In genomic region chr15:75699961-75700874, GRCh38 we compare ENCODE assay signal across 8 cellular contexts. TPM values are rescaled to one million over a fixed set of nuclear protein-coding genes. Genes with fewer than 3 reads are reported as not detected.
DNase-seq lines count a peak whose midpoint lies in the region; ATAC-seq and TF ChIP-seq lines count a peak whose summit lies in the region.
"Not testable (repeated sequence)": the region's sequence is repeated elsewhere in the genome, so short reads cannot be mapped to it uniquely, and the experiment has no call there.

No MANE protein-coding gene starts in this region.

- H3K27ac Mint-ChIP-seq in naive thymus-derived CD4-positive, alpha-beta T cell = not testable (repeated sequence)

- not testable (repeated sequence) for H3K9ac ChIP-seq in Karpas-422 (ENCODE audit: low read length)

- H3K36me3 Mint-ChIP-seq in naive thymus-derived CD4-positive, alpha-beta T cell = not testable (repeated sequence)

- H3K27me3 ChIP-seq in Karpas-422 (ENCODE audit: low read length); RWPE2 (ENCODE audit: insufficient read depth, poor library complexity, severe bottlenecking); naive thymus-derived CD4-positive, alpha-beta T cell (ENCODE audit: control insufficient read depth in 2 of 2, insufficient read depth in 2 of 2, low read length in 2 of 2); tibial artery: not testable (repeated sequence)

- POLR2A ChIA-PET in naive thymus-derived CD4-positive, alpha-beta T cell (lab: Charles Lee) = not testable (repeated sequence)

- CTCF ChIA-PET in naive thymus-derived CD4-positive, alpha-beta T cell (lab: Charles Lee) = not testable (repeated sequence)

- H3K9me2 ChIP-seq in Karpas-422 (replicated peaks; ENCODE audit: insufficient read depth, low read length) = not testable (repeated sequence)

- not testable (repeated sequence) for TF ChIP-seq CTCF in RWPE2 (IDR thresholded peaks at IDR 0.05; ENCODE audit: poor library complexity, severe bottlenecking); tibial artery (IDR thresholded peaks at IDR 0.05)

- not testable (repeated sequence) for H3K9me3 Mint-ChIP-seq in naive thymus-derived CD4-positive, alpha-beta T cell

- H3K9me3 ChIP-seq in Karpas-422 (ENCODE audit: low read length); RWPE2 (ENCODE audit: severe bottlenecking); naive thymus-derived CD4-positive, alpha-beta T cell (ENCODE audit: control insufficient read depth in 2 of 3, low read length in 3 of 3); tibial artery: not testable (repeated sequence)

- ATAC-seq in GM21825 (IDR thresholded peaks at IDR 0.05; ENCODE audit: unreplicated experiment) (peak; percentile 35), RWPE2 (ENCODE audit: low read depth) (peak; percentile 41)
- ATAC-seq in naive thymus-derived CD4-positive, alpha-beta T cell = peak; percentile 75

- H3K4me2 ChIP-seq in Karpas-422 (ENCODE audit: low read depth, low read length, poor library complexity, severe bottlenecking) = not testable (repeated sequence)

- DNase-seq in GDM1 (lab: John Stamatoyannopoulos, UW) (peak; percentile 17), Karpas-422 (peak; percentile 49), astrocyte of the hippocampus (ENCODE audit: low read depth, low spot score) (peak; percentile 76), glomerular visceral epithelial cell (ENCODE audit: extremely low spot score) (peak; percentile 68), tibial artery (peak; percentile 82 to 91)
- DNase-seq in RWPE2 (ENCODE audit: low spot score); naive thymus-derived CD4-positive, alpha-beta T cell: not testable (repeated sequence)

- not testable (repeated sequence) for H3K4me3 Mint-ChIP-seq in naive thymus-derived CD4-positive, alpha-beta T cell

- H3K4me1 Mint-ChIP-seq in naive thymus-derived CD4-positive, alpha-beta T cell = peaks cover under 1 to 13% (median 2%) of the 10 kb centered on the region in 7 donors

- not testable (repeated sequence) for H4K20me1 ChIP-seq in Karpas-422 (ENCODE audit: insufficient read depth, low read depth, low read length)

- not testable (repeated sequence) for H3K27ac ChIP-seq in Karpas-422 (ENCODE audit: low read length); RWPE2 (ENCODE audit: poor library complexity, severe bottlenecking); naive thymus-derived CD4-positive, alpha-beta T cell (ENCODE audit: low read depth, low read length)
- peak overlapping the region; percentile 93 to 96 for H3K27ac ChIP-seq in tibial artery

- H3K27me3 Mint-ChIP-seq in naive thymus-derived CD4-positive, alpha-beta T cell = not testable (repeated sequence)

- H3K4me1 ChIP-seq in Karpas-422 (ENCODE audit: low read length); naive thymus-derived CD4-positive, alpha-beta T cell (ENCODE audit: control insufficient read depth in 2 of 2, insufficient read depth in 2 of 2, low read length in 2 of 2): not testable (repeated sequence)
- H3K4me1 ChIP-seq in RWPE2 (ENCODE audit: insufficient read depth, poor library complexity, severe bottlenecking) (peaks cover 34% of the 10 kb centered on the region), tibial artery (peaks cover 9 to 91% (median 85%) of the 10 kb centered on the region in 4 donors)

- H3K4me3 ChIP-seq in Karpas-422 (ENCODE audit: low read length); RWPE2 (ENCODE audit: severe bottlenecking); naive thymus-derived CD4-positive, alpha-beta T cell (ENCODE audit: low read length); tibial artery: not testable (repeated sequence)

- not testable (repeated sequence) for H2AFZ ChIP-seq in Karpas-422 (ENCODE audit: low read length)

- H3K36me3 ChIP-seq in Karpas-422 (ENCODE audit: insufficient read depth, low read length); RWPE2 (ENCODE audit: low read depth); naive thymus-derived CD4-positive, alpha-beta T cell (ENCODE audit: control insufficient read depth in 2 of 3, insufficient read depth in 3 of 3, low read length in 3 of 3); tibial artery: not testable (repeated sequence)

- intact Hi-C loops in naive thymus-derived CD4-positive, alpha-beta T cell (cut with micrococcal nuclease); tibial artery (cut with DNase I; ENCODE audit: low total_unique reads): not testable (repeated sequence)

- H3K79me2 ChIP-seq in Karpas-422 (ENCODE audit: low read length) = not testable (repeated sequence)

RNA-seq across cellular contexts. Expression of gene CSPG4, which starts 12.4 kb away (rescaled TPM):
- total RNA-seq in Karpas-422 (2014; rRNA removed; shearing (Covaris generic); ENCODE audit: low replicate concordance) = 0.11 TPM in 1 of 2 replicates, not detected in the other
- total RNA-seq in naive thymus-derived CD4-positive, alpha-beta T cell = not detected
- not detected for polyA plus RNA-seq in naive thymus-derived CD4-positive, alpha-beta T cell

RNA-seq across cellular contexts. Expression of gene SNX33, which starts 52.5 kb away (rescaled TPM):
- 0.07 TPM in 1 of 2 replicates, not detected in the other for total RNA-seq in Karpas-422 (2014; rRNA removed; shearing (Covaris generic); ENCODE audit: low replicate concordance)
- 1 to 10 TPM in 4 of 5 experiments, under 1 TPM in 1; 0.94 to 3.4 (median 1.4) TPM for total RNA-seq in naive thymus-derived CD4-positive, alpha-beta T cell
- polyA plus RNA-seq in naive thymus-derived CD4-positive, alpha-beta T cell = under 1 TPM; 0.13 to 0.22 TPM
